ENCODE assay signal across 8 cellular contexts in genomic region chr17:67366193-67367157, GRCh38. TPM values are rescaled to one million over a fixed set of nuclear protein-coding genes. Genes with fewer than 3 reads are reported as not detected.
DNase-seq lines count a peak whose midpoint lies in the region; FAIRE-seq and TF ChIP-seq lines count a peak whose summit lies in the region.

PSMD12 (minus strand) TSS chr17:67366577; CDS start chr17:67366519, 58 bp downstream.

- 0 out of 2 replicates have a peak within 1 kb of the TSS, but pooled peaks have one; percentile 31 for H2BK15ac ChIP-seq in H1 (ENCODE audit: low read length)
- H2BK15ac ChIP-seq in mesendoderm (replicated peaks; ENCODE audit: low read depth): no peak within 1 kb of the TSS

- H3K36me3 ChIP-seq in H1 (ENCODE audit: control insufficient read depth in 2 of 4, insufficient read depth in 4 of 4, low read length in 3 of 4) (no peaks in the 10 kb centered on the region; a peak in 1 of 8 replicates), mesendoderm (ENCODE audit: control insufficient read depth, insufficient read depth, low read length) (no peaks in the 10 kb centered on the region)

- CTCF ChIA-PET in H1 (lab: Charles Lee; ENCODE audit: partially characterized antibody): interaction anchor here (0.6 to 1.9 kb wide), 4 partner anchors 8 to 318 kb away, joined by 3 to 6 read pairs (median 4); no protein-coding TSS in a partner anchor

- no peaks in the 10 kb centered on the region for H3K9me3 ChIP-seq in H1 (ENCODE audit: insufficient read depth in 2 of 2, low read depth in 1 of 2, low read length in 1 of 2)

- H2BK5ac ChIP-seq in H1 (ENCODE audit: low read depth, low read length) (peak within 1 kb of the TSS; percentile 96), mesendoderm (ENCODE audit: low read length) (peak within 1 kb of the TSS; percentile 71)

- TF ChIP-seq RAD21 in H1 (IDR thresholded peaks at IDR 0.05 in 1 of 2, conservative IDR thresholded peaks at IDR 0.05 in 1 of 2; ENCODE audit: low read depth in 2 of 2, low read length in 2 of 2): no peak

- H3K27me3 ChIP-seq in H1 (replicated peaks in 1 of 4; ENCODE audit: control insufficient read depth in 3 of 4, extremely low read depth in 1 of 4, insufficient read depth in 3 of 4, low read length in 3 of 4) (no peaks in the 10 kb centered on the region), mesendoderm (ENCODE audit: insufficient read depth, low read length, poor library complexity) (no peaks in the 10 kb centered on the region)

- no peak within 1 kb of the TSS; the same call in 1 of the 2 replicates for H2AFZ ChIP-seq in H1 (ENCODE audit: low read length)

- H3K27ac ChIP-seq in H1 (ENCODE audit: low read depth, low read length): peak within 1 kb of the TSS; percentile 94
- no peak within 1 kb of the TSS for H3K27ac ChIP-seq in mesendoderm (ENCODE audit: low read depth, low read length)

- TF ChIP-seq EP300 in H1 (IDR thresholded peaks at IDR 0.05; ENCODE audit: borderline replicate concordance in 1 of 2, low read depth in 2 of 2, low read length in 2 of 2): no peak

- H3K4ac ChIP-seq in H1 (replicated peaks; ENCODE audit: insufficient read length, low read depth, low read length) (peak within 1 kb of the TSS; percentile 86), mesendoderm (ENCODE audit: low read depth, low read length) (peak within 1 kb of the TSS; percentile 64)

- H3K4me3 ChIP-seq in H1 (ENCODE audit: extremely low read depth in 1 of 4, insufficient read depth in 2 of 4, low read depth in 3 of 4, low read length in 4 of 4) (peak within 1 kb of the TSS; percentile 86 to 99 (median 98)), mesendoderm (ENCODE audit: low read length) (peak within 1 kb of the TSS; percentile 79)

- DNase-seq in COR-L47 (lab: John Stamatoyannopoulos, UW) (peak; percentile 90), GM20000 (ENCODE audit: low spot score) (peak; percentile 94), HT1080 (ENCODE audit: low read depth) (peak; percentile 86), H1 (ENCODE audit: low read depth in 1 of 2, low spot score in 2 of 2) (peak in 1 of 2 experiments; percentile 97), mesendoderm (peak; percentile 93)
- peak; percentile 90 for DNase-seq in NK-92 treated with Interleukin-12 subunit alpha and Interleukin-12 subunit beta, amount 100 ng/mL, for 24 hours (lab: John Stamatoyannopoulos, UW)
- peak; percentile 85 to 87 for DNase-seq in activated CD8-positive, alpha-beta memory T cell treated with anti-CD3 and anti-CD28 coated beads for 4 hours (ENCODE audit: low read depth in 2 of 2)
- DNase-seq in stimulated activated CD8-positive, alpha-beta memory T cell treated with anti-CD3 and anti-CD28 coated beads, Interleukin-15, amount 100 ng/mL, for 1 hour (ENCODE audit: low read depth): peak; percentile 91

- H4K20me1 ChIP-seq in H1 (replicated peaks in 1 of 2; ENCODE audit: control insufficient read depth in 1 of 2, insufficient read depth in 2 of 2, low read length in 2 of 2): peaks cover 2 to 5% of the 10 kb centered on the region in 2 experiments

- H4K91ac ChIP-seq in H1 (replicated peaks; ENCODE audit: insufficient read length, low read length): peak within 1 kb of the TSS; percentile 92

- H3K79me2 ChIP-seq in H1 (ENCODE audit: control insufficient read depth in 1 of 2, insufficient read depth in 2 of 2, low read length in 2 of 2) (peaks cover 35 to 49% of the 10 kb centered on the region in 2 experiments), mesendoderm (ENCODE audit: control insufficient read depth, insufficient read depth, low read length) (peaks cover 47% of the 10 kb centered on the region)

- H3K79me1 ChIP-seq in H1 (ENCODE audit: low read depth, low read length) (no peaks in the 10 kb centered on the region), mesendoderm (ENCODE audit: low read length) (no peaks in the 10 kb centered on the region)

- H3K14ac ChIP-seq in H1 (ENCODE audit: insufficient read length): no peak within 1 kb of the TSS

- H2BK120ac ChIP-seq in H1 (replicated peaks; ENCODE audit: low read depth, low read length) (no peak within 1 kb of the TSS), mesendoderm (ENCODE audit: low read depth, low read length) (no peak within 1 kb of the TSS)

- H3K4me1 ChIP-seq in H1 (replicated peaks in 1 of 4; ENCODE audit: control insufficient read depth in 3 of 4, insufficient read depth in 4 of 4, low read length in 3 of 4) (peaks cover 0 to 5% (median 4%) of the 10 kb centered on the region in 4 experiments; a peak in 4 of 7 replicates), mesendoderm (ENCODE audit: control insufficient read depth, low read depth, low read length) (no peaks in the 10 kb centered on the region)

- 3% methylated on average over 47 of the region's 55 CpGs; no CpG with 5 or more reads in 1 of the 2 experiments for WGBS in H1 (ENCODE audit: extremely low coverage in 1 of 2, insufficient coverage in 1 of 2, insufficient read length in 1 of 2, insufficient replicate concordance in 2 of 2, low coverage in 1 of 2, low lambda C conversion rate in 2 of 2, missing lambda C conversion rate in 1 of 2), 2 experiments
- WGBS in mesendoderm (ENCODE audit: extremely low coverage, insufficient coverage, low lambda C conversion rate): no CpG with 5 or more reads among the region's 55 CpGs

- peak within 1 kb of the TSS; percentile 77 to 97 (median 94) for H3K9ac ChIP-seq in H1 (replicated peaks in 1 of 4; ENCODE audit: extremely low read depth in 1 of 4, low read depth in 3 of 4, low read length in 3 of 4)
- H3K9ac ChIP-seq in mesendoderm (ENCODE audit: low read length): peak within 1 kb of the TSS; percentile 82

- POLR2A ChIA-PET in H1 (lab: Charles Lee; ENCODE audit: partially characterized antibody): interaction anchor here (0.6 to 3.9 kb wide), 6 partner anchors 8 to 121 kb away, joined by 3 to 17 read pairs (median 4); partner anchors contain the start of gene HELZ

- H3K56ac ChIP-seq in H1 (replicated peaks; ENCODE audit: insufficient read length, low read depth, low read length) (peak within 1 kb of the TSS; percentile 96), mesendoderm (ENCODE audit: low read length) (peak within 1 kb of the TSS; percentile 99)

- FAIRE-seq in H1 (lab: Jason Lieb, UNC): no peak

- TF ChIP-seq POLR2A in H1 (IDR thresholded peaks at IDR 0.05; ENCODE audit: control extremely low read depth in 1 of 2, low read depth in 2 of 2, low read length in 2 of 2): peak; percentile 78 to 93

- no peak within 1 kb of the TSS for H2BK20ac ChIP-seq in H1 (ENCODE audit: low read length)

- TF ChIP-seq CTCF in GM20000 (IDR thresholded peaks at IDR 0.05; ENCODE audit: extremely low read depth, missing control alignments) (no peak), H1 (IDR thresholded peaks at IDR 0.05; ENCODE audit: control extremely low read depth in 1 of 3, insufficient read depth in 1 of 3, low read depth in 1 of 3, low read length in 3 of 3) (no peak)

- H4K5ac ChIP-seq in H1 (ENCODE audit: insufficient read length, low read depth, low read length): peak within 1 kb of the TSS; percentile 97
- H4K5ac ChIP-seq in mesendoderm (ENCODE audit: low read length): no peak within 1 kb of the TSS

- H2AK5ac ChIP-seq in H1 (ENCODE audit: low read depth, low read length) (peak within 1 kb of the TSS; percentile 88), mesendoderm (ENCODE audit: low read length) (peak within 1 kb of the TSS; percentile 4)

- H3K23me2 ChIP-seq in H1 (ENCODE audit: low read depth, low read length): peaks cover 6% of the 10 kb centered on the region; the same call in 1 of the 2 replicates

- peak within 1 kb of the TSS; percentile 79 to 98 for H3K4me2 ChIP-seq in H1 (ENCODE audit: insufficient read depth in 1 of 2, low read depth in 2 of 2, low read length in 2 of 2)
- peak within 1 kb of the TSS; percentile 76 for H3K4me2 ChIP-seq in mesendoderm (ENCODE audit: low read length)

- no peak within 1 kb of the TSS for H3K23ac ChIP-seq in H1 (ENCODE audit: insufficient read length)
- peak within 1 kb of the TSS; percentile 48 for H3K23ac ChIP-seq in mesendoderm (ENCODE audit: low read length)

- peak within 1 kb of the TSS; percentile 20; the same call in 1 of the 2 replicates for H2BK12ac ChIP-seq in H1 (ENCODE audit: low read depth, low read length)

- peak within 1 kb of the TSS; percentile 94; the same call in 1 of the 2 replicates for H4K8ac ChIP-seq in H1 (ENCODE audit: extremely low read depth, insufficient read depth, low read length)
- no peak within 1 kb of the TSS for H4K8ac ChIP-seq in mesendoderm (ENCODE audit: low read depth, low read length)

- H3K18ac ChIP-seq in H1 (ENCODE audit: extremely low read depth, low read length): peak within 1 kb of the TSS; percentile 95
- peak within 1 kb of the TSS; percentile 71 for H3K18ac ChIP-seq in mesendoderm (ENCODE audit: low read length)

TF ChIP-seq in H1, 55 proteins besides CTCF, POLR2A, EP300 and RAD21 (continues in another document):
- TF ChIP-seq SIN3A (conservative IDR thresholded peaks at IDR 0.05 in 1 of 2, IDR thresholded peaks at IDR 0.05 in 1 of 2; ENCODE audit: low read depth in 1 of 2, low read length in 2 of 2) (peak in 1 of 2 experiments; percentile 78; a peak in 2 of 4 replicates), KDM5A (IDR thresholded peaks at IDR 0.05; ENCODE audit: low read length) (no peak), POLR2AphosphoS5 (IDR thresholded peaks at IDR 0.05; ENCODE audit: low read depth, low read length) (peak; percentile 95), POU5F1 (IDR thresholded peaks at IDR 0.05; ENCODE audit: low read depth, low read length) (no peak), GABPA (IDR thresholded peaks at IDR 0.05; ENCODE audit: borderline replicate concordance, insufficient read depth, low read length) (peak; percentile 74; the same call in 1 of the 2 replicates), SAP30 (IDR thresholded peaks at IDR 0.05; ENCODE audit: insufficient read depth, insufficient replicate concordance, low read length) (no peak), GTF2F1 (IDR thresholded peaks at IDR 0.05; ENCODE audit: borderline replicate concordance, low read depth, low read length) (no peak), SP4 (IDR thresholded peaks at IDR 0.05; ENCODE audit: low read length) (peak; percentile 99), YY1 (IDR thresholded peaks at IDR 0.05; ENCODE audit: low read depth, low read length) (peak; percentile 85)

RNA-seq across cellular contexts. Expression of gene PSMD12, which starts in this region (rescaled TPM):
- total RNA-seq in HT1080 (2014; rRNA removed; shearing (Covaris generic)): 41.6 and 54.9 TPM in 2 replicates
- polyA plus RNA-seq in HT1080 (2015; cell fraction: cytosol; rRNA removed): 91.3 and 108 TPM in 2 replicates
- polyA plus RNA-seq in HT1080 (2015; cell fraction: nucleus; rRNA removed): 84.9 and 99.0 TPM in 2 replicates
- 73.2 and 82.4 TPM in 2 replicates for total RNA-seq in H1 (2021; fragmentation: NEBNext Ultra II Directional; extraction: Animal tissue kit (Norgen Biotek cat#: 25700))
- 10.1 and 14.0 TPM in 2 replicates for polyA plus RNA-seq in H1 (2011; rRNA removed)
- 25.7 TPM for polyA plus RNA-seq in H1 (2011; cell fraction: cytosol; rRNA removed)
- 7.4 TPM for polyA plus RNA-seq in H1 (2011; cell fraction: nucleus; rRNA removed)
- polyA plus RNA-seq in H1 (2012, experiment 1 of 2): 42.3 to 72.6 TPM (median 48.4 TPM) in 4 replicates
- 6.7 TPM for polyA plus RNA-seq in H1 (2012, experiment 2 of 2)
- polyA plus RNA-seq in H1 (2013, experiment 1 of 2): 50.9 TPM
- polyA plus RNA-seq in H1 (2013, experiment 2 of 2): 55.3 TPM
- polyA minus RNA-seq in H1 (2011; rRNA and poly(A)+ RNA removed): 13.2 and 17.0 TPM in 2 replicates
- polyA minus RNA-seq in H1 (2011; cell fraction: cytosol; rRNA and poly(A)+ RNA removed): 28.3 TPM
- polyA minus RNA-seq in H1 (2011; cell fraction: nucleus; rRNA and poly(A)+ RNA removed): 17.2 TPM
- 86.5 TPM for polyA plus RNA-seq in mesendoderm (2013, experiment 1 of 2)
- polyA plus RNA-seq in mesendoderm (2013, experiment 2 of 2): 87.8 TPM
